ENCODE assay signal across 10 cellular contexts in the genomic region with DNA sequence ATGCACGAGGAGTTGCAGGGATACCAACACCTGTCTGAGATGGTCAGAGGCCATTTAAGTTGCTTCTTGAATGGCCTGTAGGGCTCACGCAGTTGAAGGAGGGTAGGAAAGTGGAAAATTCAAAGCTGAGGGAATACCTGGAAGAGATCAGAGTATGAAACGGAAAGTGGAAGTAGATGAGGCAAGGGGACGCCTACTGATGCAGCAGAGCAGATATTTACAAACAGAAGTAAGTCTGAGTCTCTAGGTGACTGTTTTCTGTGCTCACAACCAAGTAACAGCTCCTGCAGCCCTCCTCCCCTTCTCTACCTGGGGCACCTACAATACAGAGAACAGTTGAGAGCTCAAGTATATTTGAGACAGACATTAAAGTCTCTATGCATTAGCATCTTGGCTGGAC. TPM values are rescaled to one million over a fixed set of nuclear protein-coding genes. Genes with fewer than 3 reads are reported as not detected.
DNase-seq lines count a peak whose midpoint lies in the region; ATAC-seq, FAIRE-seq and TF ChIP-seq lines count a peak whose summit lies in the region.
"Not testable (repeated sequence)": the region's sequence is repeated elsewhere in the genome, so short reads cannot be mapped to it uniquely, and the experiment has no call there.
"Had no signal": no experiment of that assay in that cellular context is flagged by ENCODE, and none has a peak within 500 bp of the region (broad histone marks: within the 10 kb centered on the region; RNA-seq: fewer than 3 reads in every experiment).

No MANE protein-coding gene starts in this region.

- ATAC-seq in GM21717 (IDR thresholded peaks at IDR 0.05; ENCODE audit: unreplicated experiment) (peak; percentile 66), HG03095 (IDR thresholded peaks at IDR 0.05; ENCODE audit: unreplicated experiment) (peak; percentile 54)
- not testable (repeated sequence) for ATAC-seq in IMR-90 (ENCODE audit: low read depth); memory B cell (ENCODE audit: low read depth)

- not testable (repeated sequence) for H3K27me3 ChIP-seq in IMR-90 (ENCODE audit: control insufficient read depth, insufficient read depth, low read length); OCI-LY3 (ENCODE audit: low read depth, low read length); astrocyte (ENCODE audit: insufficient read depth, low read length); skeletal muscle satellite cell (ENCODE audit: control insufficient read depth, insufficient read depth, low read length)

- H4K5ac ChIP-seq in IMR-90 (ENCODE audit: low read depth, low read length) = not testable (repeated sequence)

- not testable (repeated sequence) for H2BK120ac ChIP-seq in IMR-90 (ENCODE audit: low read depth, low read length)

- peak overlapping the region; percentile 33; the same call in 1 of the 2 replicates for H3K14ac ChIP-seq in IMR-90 (replicated peaks; ENCODE audit: low read depth, low read length)

- 0 out of 2 replicates have a peak overlapping the region, but pooled peaks have one; percentile 72 for H2BK20ac ChIP-seq in IMR-90 (ENCODE audit: low read depth, low read length)

- H3K79me2 ChIP-seq in OCI-LY3 (ENCODE audit: low read length) = not testable (repeated sequence)
- peaks cover 31% of the 10 kb centered on the region for H3K79me2 ChIP-seq in astrocyte (ENCODE audit: insufficient read depth, low read length)

- not testable (repeated sequence) for H3K27ac ChIP-seq in IMR-90 (ENCODE audit: insufficient read depth, low read length); OCI-LY3 (ENCODE audit: low read length)
- peak overlapping the region; percentile 7 for H3K27ac ChIP-seq in astrocyte (ENCODE audit: low read depth, low read length)

- H3K4me1 ChIP-seq in IMR-90 (ENCODE audit: control insufficient read depth, insufficient read depth, low read length); OCI-LY3 (ENCODE audit: low read length): not testable (repeated sequence)
- H3K4me1 ChIP-seq in astrocyte (ENCODE audit: insufficient read depth, low read length) (peaks cover 20% of the 10 kb centered on the region), skeletal muscle satellite cell (ENCODE audit: control insufficient read depth, insufficient read depth, low read length) (peaks cover 63% of the 10 kb centered on the region)

- H3K4ac ChIP-seq in IMR-90 (ENCODE audit: low read depth, low read length) = not testable (repeated sequence)

- H4K91ac ChIP-seq in IMR-90 (ENCODE audit: insufficient read depth, low read depth, low read length) = not testable (repeated sequence)

- not testable (repeated sequence) for H3K56ac ChIP-seq in IMR-90 (ENCODE audit: extremely low read depth, insufficient read depth, low read length)

- H3K9ac ChIP-seq in IMR-90 (ENCODE audit: low read depth, low read length); OCI-LY3 (ENCODE audit: low read length); astrocyte (ENCODE audit: low read length); skeletal muscle satellite cell (ENCODE audit: low read depth, low read length): not testable (repeated sequence)

- not testable (repeated sequence) for H2BK15ac ChIP-seq in IMR-90 (ENCODE audit: low read depth, low read length)

- H3K9me1 ChIP-seq in IMR-90 (ENCODE audit: insufficient read depth, low read length) = not testable (repeated sequence)

- not testable (repeated sequence) for H3K4me3 ChIP-seq in GM12865 (ENCODE audit: low read depth, low read length); IMR-90 (ENCODE audit: insufficient read depth, low read depth, low read length); OCI-LY3 (ENCODE audit: low read length); astrocyte (ENCODE audit: insufficient read depth, low read depth, low read length); skeletal muscle satellite cell (ENCODE audit: low read length)

- H3K27ac Mint-ChIP-seq in astrocyte (ENCODE audit: unreplicated experiment); memory B cell: not testable (repeated sequence)

- H3K79me1 ChIP-seq in IMR-90 (ENCODE audit: low read depth in 1 of 2, low read length in 2 of 2) = peaks cover 0 to 22% of the 10 kb centered on the region in 2 experiments; a peak in 2 of 4 replicates

- in situ Hi-C loops in IMR-90 (cut with MboI; ENCODE audit: low sequenced_read_pairs) = not testable (repeated sequence)

- TF ChIP-seq RAD21 in IMR-90 (IDR thresholded peaks at IDR 0.05; ENCODE audit: low read length) = not testable (repeated sequence)

- peak; percentile 8 for DNase-seq in GM12865 (ENCODE audit: low read depth)
- DNase-seq in IMR-90; astrocyte (ENCODE audit: low read depth); memory B cell (ENCODE audit: low spot score in 2 of 2): not testable (repeated sequence)

- H3K4me1 Mint-ChIP-seq in astrocyte (ENCODE audit: low read depth, unreplicated experiment) = peaks cover 49% of the 10 kb centered on the region
- not testable (repeated sequence) for H3K4me1 Mint-ChIP-seq in memory B cell

- CTCF ChIA-PET in IMR-90 (lab: Yijun Ruan, JAX) = not testable (repeated sequence)

- dilution Hi-C loops in IMR-90 (cut with HindIII; ENCODE audit: low sequenced_read_pairs, unreplicated experiment) = not testable (repeated sequence)

- not testable (repeated sequence) for H3K9me3 ChIP-seq in IMR-90 (ENCODE audit: control insufficient read depth, insufficient read depth, low read length); OCI-LY3 (ENCODE audit: insufficient read depth, low read length); astrocyte (ENCODE audit: insufficient read depth, low read depth, low read length); skeletal muscle satellite cell (replicated peaks; ENCODE audit: low read length)

- not testable (repeated sequence) for FAIRE-seq in astrocyte (lab: Jason Lieb, UNC)

- POLR2A ChIA-PET in IMR-90 (lab: Charles Lee; ENCODE audit: unreplicated experiment) = not testable (repeated sequence)

- not testable (repeated sequence) for H2AFZ ChIP-seq in IMR-90 (replicated peaks; ENCODE audit: low read length, poor library complexity); OCI-LY3 (ENCODE audit: low read depth, low read length); astrocyte (ENCODE audit: low read depth, low read length)

- peak overlapping the region; percentile 2; the same call in 1 of the 2 replicates for H2AK5ac ChIP-seq in IMR-90 (ENCODE audit: low read depth, low read length)

- H4K20me1 ChIP-seq in IMR-90 (ENCODE audit: insufficient read depth, low read length) = peaks cover 19% of the 10 kb centered on the region
- not testable (repeated sequence) for H4K20me1 ChIP-seq in OCI-LY3 (ENCODE audit: insufficient read depth, low read length); astrocyte (ENCODE audit: insufficient read depth, low read length)

- H3K27me3 Mint-ChIP-seq in astrocyte (ENCODE audit: low read depth, unreplicated experiment); memory B cell: not testable (repeated sequence)

- H4K8ac ChIP-seq in IMR-90 (ENCODE audit: low read depth in 2 of 2, low read length in 2 of 2) = not testable (repeated sequence)

- not testable (repeated sequence) for H3K4me3 Mint-ChIP-seq in astrocyte (ENCODE audit: unreplicated experiment)
- H3K4me3 Mint-ChIP-seq in memory B cell = peak overlapping the region; percentile 35

- not testable (repeated sequence) for H3K4me2 ChIP-seq in IMR-90 (ENCODE audit: low read depth, low read length); astrocyte (ENCODE audit: low read length)
- peak overlapping the region; percentile 14; the same call in 1 of the 2 replicates for H3K4me2 ChIP-seq in OCI-LY3 (ENCODE audit: low read length)
- peak overlapping the region; percentile 20 for H3K4me2 ChIP-seq in skeletal muscle satellite cell (ENCODE audit: low read length)

- H3K36me3 ChIP-seq in IMR-90 (ENCODE audit: control insufficient read depth, insufficient read depth, low read length); OCI-LY3 (replicated peaks; ENCODE audit: low read depth, low read length); astrocyte (ENCODE audit: insufficient read depth, low read length); skeletal muscle satellite cell (ENCODE audit: insufficient read depth, low read length): not testable (repeated sequence)

- not testable (repeated sequence) for TF ChIP-seq CTCF in GM12865 (IDR thresholded peaks at IDR 0.05; ENCODE audit: insufficient read depth, low read depth, low read length, missing control alignments); IMR-90 (conservative IDR thresholded peaks at IDR 0.05; ENCODE audit: low read depth, low read length); OCI-LY3 (IDR thresholded peaks at IDR 0.05; ENCODE audit: low read depth, low read length); astrocyte (IDR thresholded peaks at IDR 0.05; ENCODE audit: insufficient read depth, low read depth, low read length)

- intact Hi-C loops in IMR-90 (cut with micrococcal nuclease) = not testable (repeated sequence)

- H3K36me3 Mint-ChIP-seq in astrocyte (ENCODE audit: low read depth, unreplicated experiment); memory B cell: not testable (repeated sequence)

- WGBS in IMR-90 (ENCODE audit: extremely low coverage in 2 of 2, insufficient read length in 1 of 2), 2 experiments = no CpG with 5 or more reads among the region's 4 CpGs

- not testable (repeated sequence) for H3K9me3 Mint-ChIP-seq in astrocyte (ENCODE audit: unreplicated experiment); memory B cell

- not testable (repeated sequence) for H3K18ac ChIP-seq in IMR-90 (ENCODE audit: low read depth, low read length)

- H2BK5ac ChIP-seq in IMR-90 (ENCODE audit: low read depth, low read length, poor library complexity, severe bottlenecking) = not testable (repeated sequence)

- TF ChIP-seq POLR2A in IMR-90 (IDR thresholded peaks at IDR 0.05; ENCODE audit: low read depth, low read length) = not testable (repeated sequence)

- H3K23ac ChIP-seq in IMR-90 (ENCODE audit: low read depth, low read length) = not testable (repeated sequence)

- BruUV-seq in IMR-90 (replicated peaks; lab: Mats Ljungman, UMichigan) = not testable (repeated sequence)

- not testable (repeated sequence) for H2AK9ac ChIP-seq in IMR-90 (replicated peaks; ENCODE audit: low read depth, low read length, poor library complexity)

RNA-seq across cellular contexts. Expression of a gene that starts 57.5 kb away (rescaled TPM):
- 76.9 and 90.3 TPM in 2 replicates for total RNA-seq in IMR-90 (2012; rRNA removed)
- 819 and 905 TPM in 2 replicates for polyA plus RNA-seq in IMR-90 (2012; rRNA removed)
- polyA plus RNA-seq in IMR-90 (2012; cell fraction: cytosol; rRNA removed) = 700 and 814 TPM in 2 replicates
- polyA plus RNA-seq in IMR-90 (2012; cell fraction: nucleus; rRNA removed; ENCODE audit: low replicate concordance) = 1,179 and 1,372 TPM in 2 replicates
- 624 and 672 TPM in 2 replicates for total RNA-seq in astrocyte
- 17.5 and 49.4 TPM in 2 replicates for total RNA-seq in skeletal muscle satellite cell (2012; rRNA removed)
- total RNA-seq: B cell; CD8-positive, alpha-beta T cell had no signal

RNA-seq across cellular contexts. Expression of a gene that starts 58.1 kb away (rescaled TPM):
- 94.5 and 108 TPM in 2 replicates for total RNA-seq in IMR-90 (2012; rRNA removed)
- 78.0 and 89.0 TPM in 2 replicates for polyA plus RNA-seq in IMR-90 (2012; rRNA removed)
- 18.8 and 40.9 TPM in 2 replicates for polyA plus RNA-seq in IMR-90 (2012; cell fraction: cytosol; rRNA removed)
- polyA plus RNA-seq in IMR-90 (2012; cell fraction: nucleus; rRNA removed; ENCODE audit: low replicate concordance) = 9.2 and 40.9 TPM in 2 replicates
- 76.7 and 112 TPM in 2 replicates for total RNA-seq in astrocyte
- 34.2 and 50.9 TPM in 2 replicates for total RNA-seq in skeletal muscle satellite cell (2012; rRNA removed)
- total RNA-seq: B cell; CD8-positive, alpha-beta T cell had no signal
